8 cellular contexts compared by ENCODE assay signal in the genomic region with DNA sequence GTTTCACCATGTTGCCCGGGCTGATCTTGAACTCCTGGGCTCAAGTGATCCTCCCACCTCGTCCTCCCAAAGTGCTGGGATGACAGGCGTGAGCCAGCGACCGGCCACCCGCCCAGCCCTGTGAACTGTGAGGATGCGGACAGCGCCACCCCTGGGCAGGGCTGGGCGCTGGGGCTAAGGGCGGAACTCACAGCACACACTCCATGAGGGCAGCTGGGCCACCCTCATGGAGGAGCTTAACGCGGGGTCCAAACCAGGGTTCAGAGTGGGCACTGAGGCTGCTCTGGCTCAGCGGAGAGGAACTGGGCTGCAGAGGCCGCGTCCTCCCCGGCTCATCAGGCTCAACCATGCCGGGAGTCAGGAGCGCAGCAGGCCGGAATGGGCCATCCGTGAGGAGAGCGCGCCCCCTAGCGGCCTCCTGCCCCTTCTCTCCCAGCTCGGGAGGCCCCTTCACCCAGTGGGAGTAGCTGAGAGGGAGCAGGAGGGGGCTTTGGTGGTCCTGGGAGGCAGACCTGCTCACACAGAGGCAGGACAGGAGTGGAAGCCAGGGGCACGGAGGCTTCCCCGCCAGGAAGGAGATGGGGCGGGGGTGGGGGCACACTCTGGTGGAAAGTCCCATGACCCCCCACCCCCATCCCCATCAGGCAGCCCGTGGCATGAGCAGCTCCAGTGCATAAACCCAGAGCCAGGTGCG. TPM values are rescaled to one million over a fixed set of nuclear protein-coding genes. Genes with fewer than 3 reads are reported as not detected.
DNase-seq lines count a peak whose midpoint lies in the region; ATAC-seq, FAIRE-seq and TF ChIP-seq lines count a peak whose summit lies in the region.

No MANE protein-coding gene starts in this region.

- H3K4me3 ChIP-seq in OCI-LY3 (ENCODE audit: low read length) = peak overlapping the region; percentile 49; the same call in 1 of the 2 replicates

- peak overlapping the region in 4 of 6 donors; percentile 26 to 92 (median 80) for H3K27ac Mint-ChIP-seq in naive B cell

- H3K4me2 ChIP-seq in OCI-LY3 (ENCODE audit: low read length) = peak overlapping the region; percentile 63

- no peak overlapping the region for H2AFZ ChIP-seq in OCI-LY3 (ENCODE audit: low read depth, low read length)

- H3K4me1 ChIP-seq in OCI-LY3 (ENCODE audit: low read length) = peaks cover 7% of the 10 kb centered on the region

- DNase-seq in DMS 273 treated with DMSO at 0.1 percent for 48 hours (lab: John Stamatoyannopoulos, UW) (peak; percentile 26), HTR-8/SVneo (ENCODE audit: insufficient read length, low spot score) (peak; percentile 90), activated T-cell treated with anti-CD3 and anti-CD28 coated beads for 24 hours (ENCODE audit: low read depth) (peak; percentile 55), erythroblast (lab: John Stamatoyannopoulos, UW) (peak; percentile 72 to 87), naive B cell (peak; percentile 60)
- peak; percentile 16 to 67 (median 50) for DNase-seq in stimulated activated naive CD4-positive, alpha-beta T cell (lab: John Stamatoyannopoulos, UW)

- H3K4me3 Mint-ChIP-seq in naive B cell = peak overlapping the region in 2 of 8 donors; percentile 47 to 51

- H3K9me3 Mint-ChIP-seq in naive B cell = no peaks in the 10 kb centered on the region

- H3K9ac ChIP-seq in OCI-LY3 (ENCODE audit: low read length) = no peak overlapping the region

- H3K27ac ChIP-seq in OCI-LY3 (ENCODE audit: low read length) = no peak overlapping the region

- H3K27me3 ChIP-seq in OCI-LY3 (ENCODE audit: low read depth, low read length) = no peaks in the 10 kb centered on the region

- no peaks in the 10 kb centered on the region for H3K9me3 ChIP-seq in OCI-LY3 (ENCODE audit: insufficient read depth, low read length)

- H4K20me1 ChIP-seq in OCI-LY3 (ENCODE audit: insufficient read depth, low read length) = peaks cover 12% of the 10 kb centered on the region; the same call in 1 of the 2 replicates

- no peak for TF ChIP-seq POLR2A in erythroblast (IDR thresholded peaks at IDR 0.05; ENCODE audit: low read length)

- H3K36me3 ChIP-seq in OCI-LY3 (replicated peaks; ENCODE audit: low read depth, low read length) = peaks cover 8% of the 10 kb centered on the region

- ATAC-seq in naive B cell (ENCODE audit: low read depth in 2 of 2) (peak; percentile 61 to 72), GM21423 (IDR thresholded peaks at IDR 0.05; ENCODE audit: unreplicated experiment) (no peak)

- peak; percentile 81 for TF ChIP-seq CTCF in OCI-LY3 (IDR thresholded peaks at IDR 0.05; ENCODE audit: low read depth, low read length)

- FAIRE-seq in HTR-8/SVneo (lab: Jason Lieb, UNC) = peak; percentile 69

- peaks cover 5 to 34% of the 10 kb centered on the region in 2 donors for H3K36me3 Mint-ChIP-seq in naive B cell

- no peaks in the 10 kb centered on the region for H3K27me3 Mint-ChIP-seq in naive B cell

- no peaks in the 10 kb centered on the region for H3K79me2 ChIP-seq in OCI-LY3 (ENCODE audit: low read length)

- peaks cover 5 to 19% (median 19%) of the 10 kb centered on the region in 3 donors for H3K4me1 Mint-ChIP-seq in naive B cell

RNA-seq across cellular contexts. Expression of a gene that starts 13.8 kb away (rescaled TPM):
- polyA plus RNA-seq in naive B cell (ENCODE audit: low read depth in 6 of 6) = 10 to 100 TPM in 5 of 6 donors, 1 to 10 TPM in 1; 9.0 to 40.1 (median 20.7) TPM

RNA-seq across cellular contexts. Expression of a gene that starts 23.1 kb away (rescaled TPM):
- 10 to 100 TPM; 42.3 to 64.2 (median 44.2) TPM for polyA plus RNA-seq in naive B cell (ENCODE audit: low read depth in 6 of 6)

RNA-seq across cellular contexts. Expression of a gene that starts 30.9 kb away (rescaled TPM):
- polyA plus RNA-seq in naive B cell (ENCODE audit: low read depth in 6 of 6) = under 1 TPM in 3 of 6 donors, not detected in 3; 0.13 to 0.21 (median 0.16) TPM

RNA-seq across cellular contexts. Expression of a gene that starts 51.5 kb away (rescaled TPM):
- 10 to 100 TPM; 33.1 to 54.6 (median 47.6) TPM for polyA plus RNA-seq in naive B cell (ENCODE audit: low read depth in 6 of 6)

Comparison
In these comparisons a context has a peak if more than half of its experiments do, and no peak if none do; other contexts are left out.
1. DNase-seq: peak in every context shown above with its lines; median percentile 90 in HTR-8/SVneo; 80 in erythroblast; 60 in naive B cell; 55 in activated T-cell treated with anti-CD3 and anti-CD28 coated beads for 24 hours; 50 in stimulated activated naive CD4-positive, alpha-beta T cell; 26 in DMS 273 treated with DMSO at 0.1 percent for 48 hours.